Comparison of ENCODE assay signal across 1 cellular context in genomic region chr7:149147072-149147729, GRCh38.
TF ChIP-seq lines count a peak whose summit lies in the region.

Gene ZNF398, plus strand, starts transcription at chr7:149147453. Its CDS starts 290 bp downstream, at chr7:149147743.

TF ChIP-seq in K562, 482 proteins besides CTCF, POLR2A, EP300 and RAD21 (continued from another document and continues in another):
- TF ChIP-seq E2F1 (CRISPR knock-in tag; IDR thresholded peaks at IDR 0.05) (peak; percentile 16; the same call in 1 of the 2 replicates), NRF1 (conservative IDR thresholded peaks at IDR 0.05 in 1 of 2, IDR thresholded peaks at IDR 0.05 in 1 of 2) (peak; percentile 69 to 76), SPI1 (IDR thresholded peaks at IDR 0.05; ENCODE audit: borderline replicate concordance, low read depth, low read length) (peak; percentile 72; the same call in 1 of the 2 replicates), CREM (IDR thresholded peaks at IDR 0.05; ENCODE audit: low read depth) (peak; percentile 74), CBFB (CRISPR knock-in tag; IDR thresholded peaks at IDR 0.05) (no peak), GABPA (tag; conservative IDR thresholded peaks at IDR 0.05; ENCODE audit: low read depth) (peak; percentile 72), ZEB2 (IDR thresholded peaks at IDR 0.05) (0 out of 2 replicates have a peak, but pooled peaks have one; percentile 48), ARID1B (IDR thresholded peaks at IDR 0.05) (no peak), CBX3 (IDR thresholded peaks at IDR 0.05; ENCODE audit: borderline replicate concordance in 1 of 2, low read length in 2 of 2) (peak in 1 of 2 experiments; percentile 77; a peak in 1 of 3 replicates), ZC3H4 (CRISPR knock-in tag; IDR thresholded peaks at IDR 0.05; ENCODE audit: borderline replicate concordance) (peak; percentile 57; the same call in 1 of the 2 replicates), ZNF282 (CRISPR knock-in tag; IDR thresholded peaks at IDR 0.05) (peak; percentile 28; the same call in 1 of the 2 replicates), MAZ (CRISPR knock-in tag; conservative IDR thresholded peaks at IDR 0.05 in 1 of 2, IDR thresholded peaks at IDR 0.05 in 1 of 2) (peak; percentile 74 to 86), SRF (CRISPR knock-in tag; IDR thresholded peaks at IDR 0.05) (0 out of 4 replicates have a peak, but pooled peaks of 1 of the 2 experiments have one; percentile 10), BRCA1 (IDR thresholded peaks at IDR 0.05) (no peak), BRCA1 (CRISPR knock-in tag; IDR thresholded peaks at IDR 0.05) (peak; percentile 68; the same call in 1 of the 2 replicates), RBM39 (optimal IDR thresholded peaks at IDR 0.05; ENCODE audit: low read depth, low read length) (peak; percentile 68), TBP (optimal IDR thresholded peaks at IDR 0.05; ENCODE audit: low read depth, low read length) (peak; percentile 79), AFF1 (IDR thresholded peaks at IDR 0.05; ENCODE audit: low read depth in 1 of 2, partially characterized antibody in 2 of 2) (peak; percentile 22 to 58), PREB (CRISPR knock-in tag; IDR thresholded peaks at IDR 0.05) (0 out of 2 replicates have a peak, but pooled peaks have one; percentile 66), SMAD3 (CRISPR knock-in tag; conservative IDR thresholded peaks at IDR 0.05) (0 out of 2 replicates have a peak, but pooled peaks have one; percentile 49), CHD4 (IDR thresholded peaks at IDR 0.05; ENCODE audit: insufficient read depth, insufficient replicate concordance, low read depth, low read length, poor library complexity, severe bottlenecking) (no peak), NCOA2 (IDR thresholded peaks at IDR 0.05; ENCODE audit: partially characterized antibody in 2 of 2) (no peak), SMARCA4 (IDR thresholded peaks at IDR 0.05) (0 out of 2 replicates have a peak, but pooled peaks have one; percentile 5), ZBTB8A (IDR thresholded peaks at IDR 0.05; ENCODE audit: partially characterized antibody) (no peak), PML (IDR thresholded peaks at IDR 0.05; ENCODE audit: low read length) (peak; percentile 51), BDP1 (IDR thresholded peaks at IDR 0.05; ENCODE audit: insufficient read depth, insufficient read length) (no peak), POLR2B (IDR thresholded peaks at IDR 0.05; ENCODE audit: low read depth, partially characterized antibody) (peak; percentile 69), ZBTB2 (IDR thresholded peaks at IDR 0.05) (peak; percentile 87), PHF20 (IDR thresholded peaks at IDR 0.05; ENCODE audit: partially characterized antibody) (peak; percentile 8), USF1 (CRISPR knock-in tag; IDR thresholded peaks at IDR 0.05) (peak; percentile 65), ARID4B (CRISPR knock-in tag; IDR thresholded peaks at IDR 0.05) (peak; percentile 73; the same call in 1 of the 2 replicates), ZNF707 (CRISPR knock-in tag; conservative IDR thresholded peaks at IDR 0.05) (no peak), ZBTB33 (CRISPR knock-in tag; IDR thresholded peaks at IDR 0.05) (peak; percentile 94; the same call in 1 of the 2 replicates), SMARCB1 (IDR thresholded peaks at IDR 0.05; ENCODE audit: insufficient read length, low read depth) (no peak), LEF1 (IDR thresholded peaks at IDR 0.05) (peak; percentile 82), MLLT1 (IDR thresholded peaks at IDR 0.05) (peak in 1 of 2 experiments; percentile 79; a peak in 2 of 4 replicates), SIN3B (IDR thresholded peaks at IDR 0.05; ENCODE audit: low read depth) (peak; percentile 88), MXI1 (IDR thresholded peaks at IDR 0.05; ENCODE audit: low read depth, low read length) (no peak), ETV6 (IDR thresholded peaks at IDR 0.05; ENCODE audit: borderline replicate concordance in 1 of 2, low read depth in 2 of 2, low read length in 1 of 2) (0 out of 4 replicates have a peak, but pooled peaks of 1 of the 2 experiments have one; percentile 40), ETV6 (CRISPR knock-in tag; IDR thresholded peaks at IDR 0.05; ENCODE audit: borderline replicate concordance) (no peak), TCF7 (IDR thresholded peaks at IDR 0.05; ENCODE audit: borderline replicate concordance) (peak; percentile 57; the same call in 1 of the 2 replicates), U2AF1 (optimal IDR thresholded peaks at IDR 0.05; ENCODE audit: low read depth, low read length) (no peak)
